In the genomic region with DNA sequence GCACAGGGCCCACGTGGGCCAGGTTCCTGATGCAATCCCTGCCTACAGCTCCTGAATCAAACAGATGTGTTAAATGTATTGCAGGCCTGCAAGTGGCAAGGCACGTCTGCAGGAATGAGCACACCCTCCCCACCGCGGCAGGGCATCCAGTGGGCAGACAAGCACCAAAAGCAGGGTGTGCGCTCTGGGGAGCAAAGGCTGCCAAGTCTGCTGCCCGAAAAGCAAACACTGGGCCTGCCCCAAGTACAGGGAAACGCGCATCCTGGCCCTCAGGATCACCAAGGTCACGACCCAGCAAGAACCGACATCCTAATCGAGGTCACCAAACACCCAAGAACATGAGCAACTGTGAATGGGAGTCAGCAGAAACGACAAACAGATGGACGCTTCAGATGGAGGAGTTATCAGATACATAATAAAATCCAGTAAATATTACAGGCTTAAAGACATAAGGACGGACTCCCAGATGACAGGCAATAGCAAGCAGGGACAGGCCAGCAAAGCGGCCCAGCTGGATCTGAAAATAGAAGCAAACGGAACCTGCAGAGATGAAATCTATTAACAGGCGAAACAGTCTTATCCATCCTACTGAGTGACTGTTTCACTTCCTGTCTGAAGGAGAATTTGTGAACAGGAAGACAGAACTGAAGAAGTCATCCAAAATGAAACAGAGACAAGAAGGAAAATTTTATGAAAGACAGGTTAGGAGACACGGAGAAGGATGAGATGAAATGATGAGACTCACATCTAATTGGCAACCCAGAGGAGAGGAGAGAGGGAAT, we compare ENCODE assay signal across 14 cellular contexts. TPM values are rescaled to one million over a fixed set of nuclear protein-coding genes. Genes with fewer than 3 reads are reported as not detected.
DNase-seq lines count a peak whose midpoint lies in the region; ATAC-seq, FAIRE-seq and TF ChIP-seq lines count a peak whose summit lies in the region.
"Had no signal": no experiment of that assay in that cellular context is flagged by ENCODE, and none has a peak within 500 bp of the region (broad histone marks: within the 10 kb centered on the region; RNA-seq: fewer than 3 reads in every experiment).

No MANE protein-coding gene starts in this region.

- SMC1A ChIA-PET in GM12878 (lab: Charles Lee; ENCODE audit: uncharacterized antibody, unreplicated experiment), result interaction anchor here (0.6 to 1.0 kb wide), 2 partner anchors 8 to 51 kb away, joined by 3 to 4 read pairs; no protein-coding TSS in a partner anchor

- H3K9ac ChIP-seq in MM.1S (ENCODE audit: low read length) (no peak overlapping the region), GM12878 (ENCODE audit: control insufficient read depth, insufficient read depth, low read length) (no peak overlapping the region)

- peaks cover 4% of the 10 kb centered on the region for H3K4me1 Mint-ChIP-seq in activated CD4-positive, alpha-beta T cell treated with anti-CD3 and anti-CD28 coated beads for 36 hours
- H3K4me1 Mint-ChIP-seq: H9 had no signal

- no peaks in the 10 kb centered on the region for H3K27me3 Mint-ChIP-seq in activated CD4-positive, alpha-beta T cell treated with anti-CD3 and anti-CD28 coated beads for 36 hours

- no TSS peak for BruUV-seq in GM12878 (replicated peaks; lab: Mats Ljungman, UMichigan)

- H4K20me1 ChIP-seq in MM.1S (ENCODE audit: insufficient read depth, low read length) (no peaks in the 10 kb centered on the region), GM12878 (ENCODE audit: control insufficient read depth, insufficient read depth) (no peaks in the 10 kb centered on the region)

- intact Hi-C loops in activated CD4-positive, alpha-beta T cell treated with anti-CD3 and anti-CD28 coated beads for 36 hours (cut with DNase I, micrococcal nuclease), result no loop called here
- intact Hi-C loops in GM12878 (cut with micrococcal nuclease; ENCODE audit: unreplicated experiment), result no loop called here

- peak overlapping the region; percentile 9 for H3K27ac Mint-ChIP-seq in activated CD4-positive, alpha-beta T cell treated with anti-CD3 and anti-CD28 coated beads for 36 hours
- H3K27ac Mint-ChIP-seq: activated T-cell treated with anti-CD3 and anti-CD28 coated beads, Interleukin-2, amount 50 U/mL, for 72 hours had no signal

- H3K4me3 ChIP-seq in MM.1S (ENCODE audit: low read length) (no peak overlapping the region), GM12878 (no peak overlapping the region)

- H3K9me3 Mint-ChIP-seq in activated CD4-positive, alpha-beta T cell treated with anti-CD3 and anti-CD28 coated beads for 36 hours (ENCODE audit: low read depth), result no peaks in the 10 kb centered on the region
- H3K9me3 Mint-ChIP-seq: activated T-cell treated with anti-CD3 and anti-CD28 coated beads, Interleukin-2, amount 50 U/mL, for 72 hours; H9 had no signal

- H3K27me3 ChIP-seq in MM.1S (replicated peaks; ENCODE audit: insufficient read depth, low read length) (no peaks in the 10 kb centered on the region), GM12878 (replicated peaks in 1 of 2; ENCODE audit: control insufficient read depth in 2 of 2, insufficient read depth in 2 of 2, low read length in 1 of 2) (no peaks in the 10 kb centered on the region)

- FAIRE-seq in GM12878 (lab: Jason Lieb, UNC), result no peak
- FAIRE-seq: small intestine had no signal

- CTCF ChIA-PET in activated CD4-positive, alpha-beta T cell treated with anti-CD3 and anti-CD28 coated beads for 36 hours (lab: Charles Lee), result interaction anchor here (1.0 kb wide), 1 partner anchor 59 kb away, joined by 4 read pairs; no protein-coding TSS in a partner anchor
- CTCF ChIA-PET in GM12878 (lab: Yijun Ruan, JAX), result no interaction called here

- TF ChIP-seq EP300 in GM12878 (IDR thresholded peaks at IDR 0.05; ENCODE audit: borderline replicate concordance in 1 of 2, control insufficient read depth in 1 of 2, low read depth in 2 of 2, low read length in 2 of 2), result no peak

- 0 out of 2 replicates have a peak, but pooled peaks cover 4% of the 10 kb centered on the region for H3F3A ChIP-seq in MM.1S (ENCODE audit: insufficient read depth, low read length)

- H3K27ac ChIP-seq in MM.1S (ENCODE audit: low read length) (no peak overlapping the region), GM12878 (ENCODE audit: control insufficient read depth, insufficient read depth) (no peak overlapping the region)

- 0 out of 2 replicates have a peak, but pooled peaks cover 8% of the 10 kb centered on the region for H3K36me3 ChIP-seq in MM.1S (replicated peaks; ENCODE audit: insufficient read depth, low read length)
- H3K36me3 ChIP-seq in GM12878 (ENCODE audit: control insufficient read depth in 2 of 2, insufficient read depth in 2 of 2, low read length in 1 of 2), result peaks cover 25 to 27% of the 10 kb centered on the region in 2 experiments

- H3K4me1 ChIP-seq in MM.1S (ENCODE audit: low read length) (peaks cover 12% of the 10 kb centered on the region; the same call in 1 of the 2 replicates), GM12878 (ENCODE audit: control insufficient read depth, insufficient read depth, low read length) (peaks cover 12% of the 10 kb centered on the region)

- H3K79me2 ChIP-seq in MM.1S (ENCODE audit: low read length) (peaks cover 11% of the 10 kb centered on the region), GM12878 (ENCODE audit: control insufficient read depth, insufficient read depth, low read length) (no peaks in the 10 kb centered on the region)

- H3K9me3 ChIP-seq in MM.1S (replicated peaks; ENCODE audit: insufficient read depth, low read length), result no peaks in the 10 kb centered on the region
- no peaks in the 10 kb centered on the region for H3K9me3 ChIP-seq in GM12878 (replicated peaks; ENCODE audit: control insufficient read depth, insufficient read depth, low read length)

- TF ChIP-seq RAD21 in GM12878 (IDR thresholded peaks at IDR 0.05; ENCODE audit: insufficient read depth, low read depth, low read length), result no peak

- H2AFZ ChIP-seq in MM.1S (ENCODE audit: low read length) (no peak overlapping the region), GM12878 (ENCODE audit: control insufficient read depth, low read depth, low read length) (no peak overlapping the region)

- DNase-seq in activated CD4-positive, alpha-beta T cell treated with anti-CD3 and anti-CD28 coated beads for 36 hours, result no peak
- DNase-seq in activated CD4-positive, alpha-beta T cell treated with anti-CD3 and anti-CD28 coated beads for 1 hour, result no peak
- DNase-seq in MM.1S, result no peak
- DNase-seq in GM12878 (ENCODE audit: low read depth, low spot score), result no peak
- peak; percentile 73 for DNase-seq in pons (ENCODE audit: low spot score)
- no peak for DNase-seq in A172 (ENCODE audit: low spot score)
- no peak for DNase-seq in germinal center (ENCODE audit: low spot score)
- DNase-seq in NCI-H748 (lab: John Stamatoyannopoulos, UW; ENCODE audit: unreplicated experiment), result no peak
- DNase-seq: activated CD4-positive, CD25-positive, alpha-beta regulatory T cell; activated T-cell treated with anti-CD3 and anti-CD28 coated beads, Interleukin-2, amount 50 U/mL, for 72 hours; anterior cingulate cortex; H9; NCI-H2029; small intestine had no signal

- POLR2A ChIA-PET in activated CD4-positive, alpha-beta T cell treated with anti-CD3 and anti-CD28 coated beads for 36 hours (lab: Charles Lee), result no interaction called here
- POLR2A ChIA-PET in GM12878 (lab: Charles Lee), result no interaction called here

- H3K36me3 Mint-ChIP-seq in activated CD4-positive, alpha-beta T cell treated with anti-CD3 and anti-CD28 coated beads for 36 hours (ENCODE audit: low read depth), result peaks cover 69% of the 10 kb centered on the region

- H3K4me3 Mint-ChIP-seq in activated CD4-positive, alpha-beta T cell treated with anti-CD3 and anti-CD28 coated beads for 36 hours, result no peak overlapping the region
- H3K4me3 Mint-ChIP-seq: activated T-cell treated with anti-CD3 and anti-CD28 coated beads, Interleukin-2, amount 50 U/mL, for 72 hours; H9 had no signal

- TF ChIP-seq CTCF in MM.1S (IDR thresholded peaks at IDR 0.05; ENCODE audit: low read length) (no peak), GM12878 (IDR thresholded peaks at IDR 0.05 in 2 of 3, conservative IDR thresholded peaks at IDR 0.05 in 1 of 3; ENCODE audit: control insufficient read depth in 2 of 3, extremely low read depth in 1 of 3, insufficient read depth in 1 of 3, low read depth in 3 of 3, low read length in 3 of 3) (no peak)

- WGBS in GM12878 (ENCODE audit: insufficient coverage, insufficient replicate concordance, low lambda C conversion rate, missing lambda C conversion rate), result 78% methylated on average over 18 of the region's 18 CpGs

- no peaks in the 10 kb centered on the region for H3K9me2 ChIP-seq in MM.1S (replicated peaks; ENCODE audit: insufficient read depth, low read length)

- H3K4me2 ChIP-seq in MM.1S (ENCODE audit: low read depth, low read length), result 0 out of 2 replicates have a peak overlapping the region, but pooled peaks have one; percentile 1
- H3K4me2 ChIP-seq in GM12878 (ENCODE audit: control insufficient read depth, insufficient read depth), result no peak overlapping the region

- in situ Hi-C loops in GM12878 (cut with MboI), result no loop called here

- ATAC-seq in activated CD4-positive, alpha-beta T cell treated with anti-CD3 and anti-CD28 coated beads for 36 hours, result no peak
- no peak for ATAC-seq in GM12878
- ATAC-seq: activated T-cell treated with anti-CD3 and anti-CD28 coated beads, Interleukin-2, amount 50 U/mL, for 72 hours had no signal

- TF ChIP-seq POLR2A in GM12878 (IDR thresholded peaks at IDR 0.05; ENCODE audit: low read depth, low read length), result no peak

- RAD21 ChIA-PET in GM12878 (lab: Charles Lee; ENCODE audit: unreplicated experiment), result no interaction called here

RNA-seq across cellular contexts. Expression of a gene that starts 26.7 kb away (rescaled TPM):
- 100 to 1,000 TPM in 1 of 2 experiments, 10 to 100 TPM in 1; 94.1 to 126 TPM for total RNA-seq in activated CD4-positive, alpha-beta T cell treated with anti-CD3 and anti-CD28 coated beads for 36 hours
- total RNA-seq in GM12878 (2013; cell fraction: nucleolus; rRNA removed), result 82.2 and 99.9 TPM in 2 replicates
- total RNA-seq in GM12878 (2014; rRNA removed) (42.2 and 44.1 TPM in 2 replicates), GM12878 (2014; rRNA removed; fragmentation: Illumina TruSeq; extraction: Trizol) (32.9 and 33.9 TPM in 2 replicates), GM12878 (2021) (49.2 TPM in 2 replicates)
- polyA plus RNA-seq in GM12878 (2011; ENCODE audit: low read depth), result 31.3 TPM
- polyA plus RNA-seq in GM12878 (2011; rRNA removed) (51.4 and 60.6 TPM in 2 replicates), GM12878 (2014; fragmentation: Illumina TruSeq; extraction: Trizol) (35.7 and 42.9 TPM in 2 replicates), GM12878 (2014; fragmentation: Nextera tagmentation; extraction: Ambion mirVana) (10 to 100 TPM in 1 of 2 experiments, 1 to 10 TPM in 1; 7.8 to 19.7 TPM), GM12878 (2014; rRNA removed) (51.0 and 52.5 TPM in 2 replicates), GM12878 (2016; fragmentation: Nextera tagmentation; extraction: Ambion mirVana) (10 to 100 TPM; 48.6 to 51.7 TPM)
- polyA plus RNA-seq in GM12878 (2011; cell fraction: cytosol; rRNA removed), result 43.0 and 45.6 TPM in 2 replicates
- polyA plus RNA-seq in GM12878 (2011; cell fraction: nucleus; rRNA removed), result 128 and 145 TPM in 2 replicates
- 44.0 and 47.5 TPM in 2 replicates for polyA plus RNA-seq in GM12878 (2012)
- polyA minus RNA-seq in GM12878 (2011; rRNA and poly(A)+ RNA removed), result 41.5 and 48.6 TPM in 2 replicates
- 16.4 and 20.3 TPM in 2 replicates for polyA minus RNA-seq in GM12878 (2011; cell fraction: cytosol; rRNA and poly(A)+ RNA removed)
- 46.5 and 65.3 TPM in 2 replicates for polyA minus RNA-seq in GM12878 (2011; cell fraction: nucleus; rRNA and poly(A)+ RNA removed)
- 57.2 and 60.4 TPM in 2 replicates for total RNA-seq in A172 (2014; rRNA removed; shearing (Covaris generic))

RNA-seq across cellular contexts. Expression of a gene that starts 38.4 kb away (rescaled TPM):
- total RNA-seq in activated CD4-positive, alpha-beta T cell treated with anti-CD3 and anti-CD28 coated beads for 36 hours, result 100 to 1,000 TPM; 241 to 246 TPM
- 427 and 452 TPM in 2 replicates for total RNA-seq in GM12878 (2013; cell fraction: nucleolus; rRNA removed)
- total RNA-seq in GM12878 (2014; rRNA removed) (103 and 107 TPM in 2 replicates), GM12878 (2014; rRNA removed; fragmentation: Illumina TruSeq; extraction: Trizol) (100 and 101 TPM in 2 replicates), GM12878 (2021) (128 and 130 TPM in 2 replicates)
- polyA plus RNA-seq in GM12878 (2011; ENCODE audit: low read depth), result 48.1 TPM
- polyA plus RNA-seq in GM12878 (2011; rRNA removed) (100 and 159 TPM in 2 replicates), GM12878 (2014; fragmentation: Illumina TruSeq; extraction: Trizol) (127 and 140 TPM in 2 replicates), GM12878 (2014; fragmentation: Nextera tagmentation; extraction: Ambion mirVana) (10 to 100 TPM; 24.8 to 44.0 TPM), GM12878 (2014; rRNA removed) (121 TPM in 2 replicates), GM12878 (2016; fragmentation: Nextera tagmentation; extraction: Ambion mirVana) (100 to 1,000 TPM; 181 to 198 TPM)
- polyA plus RNA-seq in GM12878 (2011; cell fraction: cytosol; rRNA removed), result 64.8 and 80.3 TPM in 2 replicates
- polyA plus RNA-seq in GM12878 (2011; cell fraction: nucleus; rRNA removed), result 141 and 157 TPM in 2 replicates
- polyA plus RNA-seq in GM12878 (2012), result 71.3 and 83.1 TPM in 2 replicates
- 62.6 and 97.0 TPM in 2 replicates for polyA minus RNA-seq in GM12878 (2011; rRNA and poly(A)+ RNA removed)
- 28.8 and 30.2 TPM in 2 replicates for polyA minus RNA-seq in GM12878 (2011; cell fraction: cytosol; rRNA and poly(A)+ RNA removed)
- 52.5 and 71.7 TPM in 2 replicates for polyA minus RNA-seq in GM12878 (2011; cell fraction: nucleus; rRNA and poly(A)+ RNA removed)
- 149 and 162 TPM in 2 replicates for total RNA-seq in A172 (2014; rRNA removed; shearing (Covaris generic))
